ENCODE assay signal across 8 cellular contexts in genomic region chr16:1379054-1379862, GRCh38. TPM values are rescaled to one million over a fixed set of nuclear protein-coding genes. Genes with fewer than 3 reads are reported as not detected.
DNase-seq lines count a peak whose midpoint lies in the region; ATAC-seq and TF ChIP-seq lines count a peak whose summit lies in the region.

No MANE protein-coding gene starts in this region.

- peaks cover 4 to 12% of the 10 kb centered on the region in 2 donors for H3K36me3 Mint-ChIP-seq in activated naive CD4-positive, alpha-beta T cell treated with anti-CD3 and anti-CD28 coated beads, Interleukin-2, amount 50 U/mL, for 72 hours

- H3K27ac ChIP-seq in parathyroid adenoma (no peak overlapping the region), tibial nerve (peak overlapping the region in 3 of 4 donors; percentile 64 to 75 (median 70))

- no peak for TF ChIP-seq POLR2A in tibial nerve (IDR thresholded peaks at IDR 0.05)

- H3K27ac Mint-ChIP-seq in activated naive CD4-positive, alpha-beta T cell treated with anti-CD3 and anti-CD28 coated beads, Interleukin-2, amount 50 U/mL, for 72 hours = peak overlapping the region; percentile 81 to 92

- H2AFZ ChIP-seq in parathyroid adenoma = no peak overlapping the region

- TF ChIP-seq CTCF in parathyroid adenoma (IDR thresholded peaks at IDR 0.05) (no peak), tibial nerve (IDR thresholded peaks at IDR 0.05) (no peak)

- peaks cover 10% of the 10 kb centered on the region for H3K79me2 ChIP-seq in parathyroid adenoma

- peak; percentile 80 for ATAC-seq in SK-N-SH treated with all-trans-retinoic acid at 6 μM for 48 hours
- ATAC-seq in activated naive CD4-positive, alpha-beta T cell treated with anti-CD3 and anti-CD28 coated beads, Interleukin-2, amount 50 U/mL, for 72 hours = peak; percentile 78 to 82
- peak; percentile 86 for ATAC-seq in Right ventricle myocardium inferior

- DNase-seq in NCI-H1436 (lab: John Stamatoyannopoulos, UW) = peak; percentile 43
- DNase-seq in NCI-H1436 treated with DMSO at 0.1 percent for 48 hours (lab: John Stamatoyannopoulos, UW) = no peak
- DNase-seq in HK-2 (ENCODE audit: unreplicated experiment) = peak; percentile 79
- DNase-seq in activated naive CD4-positive, alpha-beta T cell treated with anti-CD3 and anti-CD28 coated beads, Interleukin-2, amount 50 U/mL, for 72 hours (ENCODE audit: low spot score in 2 of 2) = peak; percentile 74 to 82
- peak; percentile 93 for DNase-seq in Right ventricle myocardium inferior (ENCODE audit: missing footprints)
- peak; percentile 45 to 57 for DNase-seq in tibial nerve (ENCODE audit: low spot score in 2 of 2)

- H3K9me3 ChIP-seq in parathyroid adenoma (ENCODE audit: control insufficient read depth, low read length) (no peaks in the 10 kb centered on the region), tibial nerve (no peaks in the 10 kb centered on the region)

- H3K27me3 ChIP-seq in parathyroid adenoma (ENCODE audit: control insufficient read depth, insufficient read depth, low read length) (no peaks in the 10 kb centered on the region), tibial nerve (no peaks in the 10 kb centered on the region)

- peak overlapping the region; percentile 82 for H3K4me2 ChIP-seq in parathyroid adenoma (ENCODE audit: low read length)

- intact Hi-C loops in Right ventricle myocardium inferior (cut with DNase I) = no loop called here

- WGBS in tibial nerve, 2 donors = 0 to 2% methylated on average over 13 to 54 of the region's 105 CpGs

- H3K9me3 Mint-ChIP-seq in activated naive CD4-positive, alpha-beta T cell treated with anti-CD3 and anti-CD28 coated beads, Interleukin-2, amount 50 U/mL, for 72 hours = no peaks in the 10 kb centered on the region

- H3K9ac ChIP-seq in parathyroid adenoma = no peak overlapping the region

- H3K4me3 ChIP-seq in parathyroid adenoma (ENCODE audit: low read depth, low read length) (peak overlapping the region; percentile 49), tibial nerve (peak overlapping the region; percentile 33 to 60 (median 54))

- H3K4me1 ChIP-seq in parathyroid adenoma (no peaks in the 10 kb centered on the region), tibial nerve (peaks cover 0 to 28% (median 10%) of the 10 kb centered on the region in 4 donors)

- H3K36me3 ChIP-seq in parathyroid adenoma (ENCODE audit: control insufficient read depth, insufficient read depth, low read length) = no peaks in the 10 kb centered on the region
- peaks cover 0 to 78% (median 7%) of the 10 kb centered on the region in 3 donors for H3K36me3 ChIP-seq in tibial nerve

- peak in 1 of 2 donors; percentile 35 for TF ChIP-seq EP300 in tibial nerve (IDR thresholded peaks at IDR 0.05)

TF ChIP-seq in SK-N-SH treated with all-trans-retinoic acid at 6 μM for 48 hours, 23 proteins besides CTCF, POLR2A, EP300 and RAD21:
- TF ChIP-seq RARB (CRISPR knock-in tag; IDR thresholded peaks at IDR 0.05) (no peak), BACH2 (CRISPR knock-in tag; IDR thresholded peaks at IDR 0.05; ENCODE audit: borderline replicate concordance) (peak; percentile 48; the same call in 1 of the 2 replicates)

RNA-seq across cellular contexts. Expression of gene GNPTG, which starts 27.5 kb away (rescaled TPM):
- total RNA-seq in activated naive CD4-positive, alpha-beta T cell treated with anti-CD3 and anti-CD28 coated beads, Interleukin-2, amount 50 U/mL, for 72 hours = 10 to 100 TPM; 21.7 to 25.4 TPM
- total RNA-seq in Right ventricle myocardium inferior = 35.0 TPM
- total RNA-seq in tibial nerve = 100 to 1,000 TPM in 1 of 4 donors, 10 to 100 TPM in 3; 51.1 to 117 (median 71.6) TPM

RNA-seq across cellular contexts. Expression of gene TSR3, which starts 27.6 kb away (rescaled TPM):
- total RNA-seq in activated naive CD4-positive, alpha-beta T cell treated with anti-CD3 and anti-CD28 coated beads, Interleukin-2, amount 50 U/mL, for 72 hours = 10 to 100 TPM; 34.4 to 50.8 TPM
- total RNA-seq in Right ventricle myocardium inferior (54.6 TPM), tibial nerve (100 to 1,000 TPM in 3 of 4 donors, 10 to 100 TPM in 1; 72.2 to 122 (median 108) TPM)

RNA-seq across cellular contexts. Expression of gene UNKL, which starts 35.2 kb away (rescaled TPM):
- total RNA-seq in activated naive CD4-positive, alpha-beta T cell treated with anti-CD3 and anti-CD28 coated beads, Interleukin-2, amount 50 U/mL, for 72 hours = 10 to 100 TPM; 38.0 to 72.1 TPM
- total RNA-seq in Right ventricle myocardium inferior = 11.3 TPM
- total RNA-seq in tibial nerve = 10 to 100 TPM; 34.3 to 70.5 (median 45.0) TPM

RNA-seq across cellular contexts. Expression of gene UQCC4, which starts 41.3 kb away (rescaled TPM):
- 10 to 100 TPM; 12.4 to 15.2 TPM for total RNA-seq in activated naive CD4-positive, alpha-beta T cell treated with anti-CD3 and anti-CD28 coated beads, Interleukin-2, amount 50 U/mL, for 72 hours
- total RNA-seq in Right ventricle myocardium inferior (11.3 TPM), tibial nerve (10 to 100 TPM in 3 of 4 donors, 1 to 10 TPM in 1; 8.7 to 18.6 (median 13.5) TPM)

RNA-seq across cellular contexts. Expression of gene BAIAP3, which starts 45.8 kb away (rescaled TPM):
- 1 to 10 TPM in 1 of 2 donors, under 1 TPM in 1; 0.34 to 1.9 TPM for total RNA-seq in activated naive CD4-positive, alpha-beta T cell treated with anti-CD3 and anti-CD28 coated beads, Interleukin-2, amount 50 U/mL, for 72 hours
- 1.9 TPM for total RNA-seq in Right ventricle myocardium inferior
- 1 to 10 TPM in 3 of 4 donors, under 1 TPM in 1; 0.66 to 2.7 (median 2.3) TPM for total RNA-seq in tibial nerve
